25 cellular contexts compared by ENCODE assay signal in the genomic region with DNA sequence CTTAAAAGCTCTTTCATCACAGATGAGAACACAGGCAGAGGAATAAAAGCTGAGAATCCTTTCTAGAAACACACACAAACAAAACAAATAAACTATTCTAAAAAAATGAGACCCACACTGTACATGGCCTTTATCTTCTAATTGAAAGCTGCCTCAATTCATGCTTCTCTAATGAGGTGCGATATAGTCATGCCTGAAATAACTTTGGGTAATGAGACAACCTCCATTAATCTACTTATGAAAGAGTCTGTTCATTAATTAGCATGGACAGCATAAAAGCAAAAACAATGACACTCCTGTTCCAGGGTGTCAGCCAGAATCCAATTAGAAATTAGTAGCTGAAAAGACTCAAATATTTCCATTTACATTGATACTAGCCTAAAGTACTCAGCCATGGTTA.
"Had no signal": no experiment of that assay in that cellular context is flagged by ENCODE, and none has a peak within 500 bp of the region (broad histone marks: within the 10 kb centered on the region; RNA-seq: fewer than 3 reads in every experiment).

No MANE protein-coding gene starts in this region.

- H3K4me3 Mint-ChIP-seq: memory B cell; mesothelial cell of epicardium; nephron; stimulated activated memory B cell treated with anti-CD40 and anti-IgM and Interleukin-4, amounts not matched to agents 10 μg/mL and 1 μg/mL and 100 μg/mL, for 72 hours; stimulated activated naive CD8-positive, alpha-beta T cell treated with anti-CD3 and anti-CD28 coated beads, Interleukin-15, Interleukin-2, amounts not matched to agents 100 ng/mL and 50 ng/mL, for 24 hours had no signal

- H3K36me3 Mint-ChIP-seq: memory B cell; mesothelial cell of epicardium; stimulated activated memory B cell treated with anti-CD40 and anti-IgM and Interleukin-4, amounts not matched to agents 10 μg/mL and 1 μg/mL and 100 μg/mL, for 72 hours had no signal

- FAIRE-seq: endometrium, frontal cortex, islet of Langerhans had no signal

- H3K9me3 Mint-ChIP-seq: stimulated activated memory B cell treated with anti-CD40 and anti-IgM and Interleukin-4, amounts not matched to agents 10 μg/mL and 1 μg/mL and 100 μg/mL, for 72 hours had no signal

- H3K4me1 Mint-ChIP-seq: memory B cell; nephron; stimulated activated memory B cell treated with anti-CD40 and anti-IgM and Interleukin-4, amounts not matched to agents 10 μg/mL and 1 μg/mL and 100 μg/mL, for 72 hours had no signal

- DNase-seq: cortex of kidney; dorsolateral prefrontal cortex; effector memory CD4-positive, alpha-beta T cell; heart right ventricle; hypothalamus; kidney glomerular epithelial cell; psoas muscle; spleen; stimulated activated CD4-positive, alpha-beta T cell treated with anti-CD3 and anti-CD28 coated beads, Interleukin-15, amount 100 ng/mL, for 24 hours; stimulated activated CD4-positive, alpha-beta T cell treated with anti-CD3 and anti-CD28 coated beads, Interleukin-1b, Interleukin-23, amount 100 ng/mL, for 48 hours; stimulated activated CD4-positive, alpha-beta T cell treated with anti-CD3 and anti-CD28 coated beads, Interleukin-4, amount 100 ng/mL, for 24 hours; tibial artery; upper lobe of left lung; uterus had no signal

- H3K27ac Mint-ChIP-seq: memory B cell; mesothelial cell of epicardium; nephron; stimulated activated memory B cell treated with anti-CD40 and anti-IgM and Interleukin-4, amounts not matched to agents 10 μg/mL and 1 μg/mL and 100 μg/mL, for 72 hours; stimulated activated naive CD8-positive, alpha-beta T cell treated with anti-CD3 and anti-CD28 coated beads, Interleukin-15, Interleukin-2, amounts not matched to agents 100 ng/mL and 50 ng/mL, for 24 hours had no signal

- H3K27me3 Mint-ChIP-seq: memory B cell; stimulated activated memory B cell treated with anti-CD40 and anti-IgM and Interleukin-4, amounts not matched to agents 10 μg/mL and 1 μg/mL and 100 μg/mL, for 72 hours; stimulated activated naive CD8-positive, alpha-beta T cell treated with anti-CD3 and anti-CD28 coated beads, Interleukin-15, Interleukin-2, amounts not matched to agents 100 ng/mL and 50 ng/mL, for 24 hours had no signal

- ATAC-seq: esophagus mucosa; heart right ventricle; left lobe of liver; psoas muscle; sciatic nerve; stimulated activated memory B cell treated with anti-CD40 and anti-IgM and Interleukin-4, amounts not matched to agents 10 μg/mL and 1 μg/mL and 100 μg/mL, for 72 hours had no signal
